In genomic region chr3:139355502-139355901, GRCh38 we compare ENCODE assay signal across 1 cellular context.
A peak's percentile ranks its signal among the peaks of the same experiment; 100 is the strongest.
TF ChIP-seq lines count a peak whose summit lies in the region.

No MANE protein-coding gene starts in this region.

TF ChIP-seq in K562, 482 proteins besides CTCF, POLR2A, EP300 and RAD21 (continued from another document):
- no peak for TF ChIP-seq TAF7 (tag; IDR thresholded peaks at IDR 0.05)
- no peak for TF ChIP-seq CXXC5 (CRISPR knock-in tag; IDR thresholded peaks at IDR 0.05)
- no peak for TF ChIP-seq CEBPG (CRISPR knock-in tag; IDR thresholded peaks at IDR 0.05)
- TF ChIP-seq CEBPG (tag; conservative IDR thresholded peaks at IDR 0.05 in 1 of 2, IDR thresholded peaks at IDR 0.05 in 1 of 2) = peak; percentile 66 to 75
